Comparison of ENCODE assay signal across 11 cellular contexts in genomic region chr1:236083650-236084385, GRCh38. TPM values are rescaled to one million over a fixed set of nuclear protein-coding genes. Genes with fewer than 3 reads are reported as not detected.
DNase-seq lines count a peak whose midpoint lies in the region; ATAC-seq and TF ChIP-seq lines count a peak whose summit lies in the region.
"Had no signal": no experiment of that assay in that cellular context is flagged by ENCODE, and none has a peak within 500 bp of the region (broad histone marks: within the 10 kb centered on the region; RNA-seq: fewer than 3 reads in every experiment).

No MANE protein-coding gene starts in this region.

- intact Hi-C loops in right lobe of liver (cut with DNase I), result no loop called here
- intact Hi-C loops in thyroid gland (cut with DNase I), result no loop called here

- TF ChIP-seq CTCF in brain microvascular endothelial cell (IDR thresholded peaks at IDR 0.05; ENCODE audit: low read depth, low read length, missing control alignments) (no peak), right lobe of liver (IDR thresholded peaks at IDR 0.05) (no peak), thyroid gland (IDR thresholded peaks at IDR 0.05) (no peak)

- H3K9me3 ChIP-seq in right lobe of liver (no peaks in the 10 kb centered on the region), thyroid gland (no peaks in the 10 kb centered on the region)

- H3K4me3 ChIP-seq in brain microvascular endothelial cell (ENCODE audit: low read depth, low read length) (no peak overlapping the region), right lobe of liver (no peak overlapping the region), thyroid gland (replicated peaks in 1 of 3) (no peak overlapping the region)

- H3K36me3 ChIP-seq in brain microvascular endothelial cell (replicated peaks) (no peaks in the 10 kb centered on the region), right lobe of liver (no peaks in the 10 kb centered on the region), thyroid gland (no peaks in the 10 kb centered on the region)

- TF ChIP-seq POLR2A in right lobe of liver (IDR thresholded peaks at IDR 0.05) (no peak), thyroid gland (IDR thresholded peaks at IDR 0.05) (no peak), GM18505 (IDR thresholded peaks at IDR 0.05; ENCODE audit: borderline replicate concordance, extremely low read depth, insufficient read depth, insufficient read length) (no peak)

- DNase-seq in Daoy (ENCODE audit: low read depth) (peak; percentile 25), HPDE6-E6E7 (ENCODE audit: extremely low spot score) (peak; percentile 58), brain microvascular endothelial cell (peak; percentile 52), right lobe of liver (no peak), thyroid gland (no peak)
- no peak for DNase-seq in stimulated activated CD4-positive, alpha-beta T cell treated with anti-CD3 and anti-CD28 coated beads, Interleukin-4, amount 100 ng/mL, for 1 hour
- DNase-seq: CD4-positive, alpha-beta memory T cell; NCI-H146; retina had no signal

- H3K27me3 ChIP-seq in brain microvascular endothelial cell (replicated peaks) (no peaks in the 10 kb centered on the region), right lobe of liver (no peaks in the 10 kb centered on the region), thyroid gland (no peaks in the 10 kb centered on the region)

- in situ Hi-C loops in brain microvascular endothelial cell (cut with HindIII; ENCODE audit: low pct_ligation_motif_present, low sequenced_read_pairs), result no loop called here

- no peak overlapping the region for H3K27ac ChIP-seq in brain microvascular endothelial cell
- H3K27ac ChIP-seq in right lobe of liver, result no peak overlapping the region
- no peak overlapping the region for H3K27ac ChIP-seq in thyroid gland

- 58% methylated on average over 7 of the region's 8 CpGs for WGBS in right lobe of liver (ENCODE audit: insufficient coverage, low coverage, low lambda C conversion rate, missing lambda C conversion rate)
- WGBS in thyroid gland, 2 donors, result 43 to 48% methylated on average over 8 of the region's 8 CpGs

- H3K4me1 ChIP-seq in right lobe of liver (no peaks in the 10 kb centered on the region), thyroid gland (peaks cover 0 to 5% of the 10 kb centered on the region in 2 donors)

- ATAC-seq in right lobe of liver (peak; percentile 41 to 64 (median 46)), GM21576 (IDR thresholded peaks at IDR 0.05; ENCODE audit: unreplicated experiment) (no peak), GM18505 (IDR thresholded peaks at IDR 0.05; ENCODE audit: unreplicated experiment) (no peak)

RNA-seq across cellular contexts. Expression of gene NID1, which starts 18.9 kb away (rescaled TPM):
- 5.8 and 7.6 TPM in 2 replicates for total RNA-seq in Daoy (2014; rRNA removed; shearing (Covaris generic))
- total RNA-seq in right lobe of liver (10 to 100 TPM; 45.7 to 67.1 (median 59.1) TPM), thyroid gland (10 to 100 TPM; 27.8 to 91.8 (median 69.4) TPM)

RNA-seq across cellular contexts. Expression of gene GPR137B, which starts 58.5 kb away (rescaled TPM):
- total RNA-seq in Daoy (2014; rRNA removed; shearing (Covaris generic)), result 4.6 and 12.2 TPM in 2 replicates
- total RNA-seq in right lobe of liver (10 to 100 TPM in 2 of 6 experiments, 1 to 10 TPM in 4; 4.3 to 22.2 (median 7.6) TPM), thyroid gland (10 to 100 TPM; 15.1 to 30.0 (median 15.6) TPM)

Comparison
In these comparisons a context has a peak if more than half of its experiments do, and no peak if none do; other contexts are left out.
1. DNase-seq: peak in Daoy (single experiment), HPDE6-E6E7 (single experiment) and brain microvascular endothelial cell (single experiment); none in right lobe of liver (0 of 3), thyroid gland (0 of 2) and stimulated activated CD4-positive, alpha-beta T cell treated with anti-CD3 and anti-CD28 coated beads, Interleukin-4, amount 100 ng/mL, for 1 hour (single experiment).
2. ATAC-seq: peak in right lobe of liver (4 of 4); none in GM21576 (single experiment) and GM18505 (single experiment).